19 cellular contexts compared by ENCODE assay signal in genomic region chr21:17609681-17610080, GRCh38. TPM values are rescaled to one million over a fixed set of nuclear protein-coding genes. Genes with fewer than 3 reads are reported as not detected.
DNase-seq lines count a peak whose midpoint lies in the region; ATAC-seq and TF ChIP-seq lines count a peak whose summit lies in the region.
"Had no signal": no experiment of that assay in that cellular context is flagged by ENCODE, and none has a peak within 500 bp of the region (broad histone marks: within the 10 kb centered on the region; RNA-seq: fewer than 3 reads in every experiment).

No MANE protein-coding gene starts in this region.

- WGBS in SK-N-SH (ENCODE audit: low lambda C conversion rate) = 92% methylated on average over 2 of the region's 2 CpGs
- WGBS in heart right ventricle, 2 donors = 96 to 98% methylated on average over 2 of the region's 2 CpGs

- H3K4me1 ChIP-seq in SK-N-SH (ENCODE audit: control insufficient read depth in 1 of 2, insufficient read depth in 2 of 2, low read depth in 1 of 2, low read length in 1 of 2) (peaks cover 0 to 6% of the 10 kb centered on the region in 2 experiments; a peak in 3 of 4 replicates), DOHH2 (ENCODE audit: control insufficient read depth, low read length) (peaks cover 25% of the 10 kb centered on the region), adipocyte (ENCODE audit: control insufficient read depth, insufficient read depth, low read length) (peaks cover 22% of the 10 kb centered on the region), heart right ventricle (peaks cover 0 to 24% (median 11%) of the 10 kb centered on the region in 9 donors)
- H3K4me1 ChIP-seq: BE2C had no signal

- peaks cover 16% of the 10 kb centered on the region for H3F3A ChIP-seq in SK-N-SH (replicated peaks; ENCODE audit: insufficient read depth)
- peaks cover 4% of the 10 kb centered on the region; the same call in 1 of the 2 replicates for H3F3A ChIP-seq in DOHH2 (ENCODE audit: control insufficient read depth, insufficient read depth)

- H3K27ac ChIP-seq in SK-N-SH (ENCODE audit: low read depth in 2 of 2, low read length in 1 of 2) (0 out of 4 replicates have a peak overlapping the region, but pooled peaks of 1 of the 2 experiments have one; percentile 81), DOHH2 (ENCODE audit: low read depth, low read length) (no peak overlapping the region), heart right ventricle (no peak overlapping the region)
- H3K27ac ChIP-seq: 22Rv1, SJSA1 had no signal

- no peaks in the 10 kb centered on the region for H3K27me3 Mint-ChIP-seq in mesothelial cell of epicardium (ENCODE audit: low read depth)
- H3K27me3 Mint-ChIP-seq: naive thymus-derived CD8-positive, alpha-beta T cell had no signal

- H4K20me1 ChIP-seq in SK-N-SH (ENCODE audit: insufficient read depth) (no peaks in the 10 kb centered on the region), DOHH2 (ENCODE audit: control insufficient read depth, insufficient read depth, low read depth, low read length) (peaks cover 29% of the 10 kb centered on the region)

- no peak for TF ChIP-seq EP300 in SK-N-SH (IDR thresholded peaks at IDR 0.05; ENCODE audit: borderline replicate concordance in 1 of 2, low read depth in 1 of 2, low read length in 1 of 2)

- no peak overlapping the region for H2AFZ ChIP-seq in SK-N-SH (ENCODE audit: low read depth)

- H3K79me2 ChIP-seq in SK-N-SH (ENCODE audit: insufficient read depth) (peaks cover 74% of the 10 kb centered on the region), DOHH2 (ENCODE audit: control insufficient read depth, low read length) (peaks cover 78% of the 10 kb centered on the region)

- DNase-seq in SK-N-SH (no peak), adipocyte (ENCODE audit: low read depth) (no peak), mesothelial cell of epicardium (ENCODE audit: low spot score in 2 of 2, unreplicated experiment in 2 of 2) (no peak), GM10266 (ENCODE audit: extremely low spot score) (no peak), heart right ventricle (no peak)
- DNase-seq: activated CD4-positive, alpha-beta T cell treated with anti-CD3 and anti-CD28 coated beads for 48 hours; BE2C; hypothalamus; kidney; naive thymus-derived CD8-positive, alpha-beta T cell; NCI-H146; NCI-H774; stimulated activated CD4-positive, alpha-beta T cell treated with anti-CD3 and anti-CD28 coated beads, Interleukin-12 subunit alpha, Interleukin-12 subunit beta, amount 100 ng/mL, for 4 hours; thyroid gland had no signal

- TF ChIP-seq RAD21 in SK-N-SH (IDR thresholded peaks at IDR 0.05; ENCODE audit: low read length) = no peak

- intact Hi-C loops in heart right ventricle (cut with DNase I) = loop anchor here in 2 of 10 donors (5.0 to 10.0 kb wide), 2 partner anchors 205 to 293 kb away; partner anchors contain the start of gene C21orf91 (in 2 of the 2)

- ATAC-seq in SK-N-SH treated with all-trans-retinoic acid at 6 μM for 48 hours = no peak
- ATAC-seq in heart right ventricle = no peak
- ATAC-seq in HG02571 (IDR thresholded peaks at IDR 0.05; ENCODE audit: unreplicated experiment) = no peak
- ATAC-seq: naive thymus-derived CD8-positive, alpha-beta T cell had no signal

- H3K36me3 Mint-ChIP-seq in mesothelial cell of epicardium = peaks cover 17% of the 10 kb centered on the region

- TF ChIP-seq CTCF in SK-N-SH (IDR thresholded peaks at IDR 0.05) (no peak), DOHH2 (IDR thresholded peaks at IDR 0.05; ENCODE audit: low read depth, low read length, poor library complexity, severe bottlenecking) (no peak), mesothelial cell of epicardium (IDR thresholded peaks at IDR 0.05; ENCODE audit: unreplicated experiment) (no peak), GM10266 (IDR thresholded peaks at IDR 0.05; ENCODE audit: control insufficient read depth, insufficient read depth, low read depth, missing control alignments) (no peak), heart right ventricle (IDR thresholded peaks at IDR 0.05) (no peak)

- H3K9me3 ChIP-seq in SK-N-SH (no peaks in the 10 kb centered on the region), DOHH2 (ENCODE audit: control insufficient read depth, insufficient read depth, low read length) (no peaks in the 10 kb centered on the region), adipocyte (ENCODE audit: control insufficient read depth, low read length) (no peaks in the 10 kb centered on the region), heart right ventricle (peaks cover 0 to 4% (median 0%) of the 10 kb centered on the region in 11 donors)
- H3K9me3 ChIP-seq: BE2C, SJSA1, thyroid gland had no signal

- H3K4me2 ChIP-seq in SK-N-SH = no peak overlapping the region
- H3K4me2 ChIP-seq in DOHH2 (ENCODE audit: low read length) = 0 out of 2 replicates have a peak overlapping the region, but pooled peaks have one; percentile 67

- H3K4me3 ChIP-seq in SK-N-SH (ENCODE audit: low read depth in 2 of 2, low read length in 1 of 2) (no peak overlapping the region), DOHH2 (ENCODE audit: low read length) (no peak overlapping the region), adipocyte (ENCODE audit: low read length) (peak overlapping the region; percentile 92), heart right ventricle (no peak overlapping the region)
- H3K4me3 ChIP-seq: SJSA1, thyroid gland had no signal

- peak overlapping the region; percentile 34 for H3K4me3 Mint-ChIP-seq in mesothelial cell of epicardium

- CTCF ChIA-PET in SK-N-SH (lab: Yijun Ruan, JAX) = interaction anchor here (1.0 to 1.5 kb wide), 3 partner anchors 24 to 222 kb away, joined by 3 to 4 read pairs (median 4); partner anchors contain the start of gene CXADR

- peaks cover 37% of the 10 kb centered on the region for H3K4me1 Mint-ChIP-seq in mesothelial cell of epicardium

- peaks cover 9 to 26% of the 10 kb centered on the region in 2 experiments for H3K36me3 ChIP-seq in SK-N-SH (replicated peaks in 1 of 2; ENCODE audit: control insufficient read depth in 1 of 2, insufficient read depth in 2 of 2, low read length in 1 of 2)
- peaks cover 74% of the 10 kb centered on the region for H3K36me3 ChIP-seq in DOHH2 (ENCODE audit: control insufficient read depth, low read length)
- peaks cover 31% of the 10 kb centered on the region for H3K36me3 ChIP-seq in adipocyte (ENCODE audit: control insufficient read depth, insufficient read depth, low read length, severe bottlenecking)
- peaks cover 0 to 40% (median 6%) of the 10 kb centered on the region in 9 donors for H3K36me3 ChIP-seq in heart right ventricle
- H3K36me3 ChIP-seq: thyroid gland had no signal

- no peak overlapping the region for H3K27ac Mint-ChIP-seq in mesothelial cell of epicardium

- no peaks in the 10 kb centered on the region for H3K9me2 ChIP-seq in SK-N-SH
- H3K9me2 ChIP-seq in DOHH2 (replicated peaks; ENCODE audit: control insufficient read depth, low read length) = no peaks in the 10 kb centered on the region

- H3K9ac ChIP-seq in SK-N-SH (no peak overlapping the region), adipocyte (ENCODE audit: low read length) (no peak overlapping the region)

- no peaks in the 10 kb centered on the region for H3K9me3 Mint-ChIP-seq in mesothelial cell of epicardium
- H3K9me3 Mint-ChIP-seq: naive thymus-derived CD8-positive, alpha-beta T cell had no signal

- POLR2A ChIA-PET in SK-N-SH (lab: Yijun Ruan, JAX) = no interaction called here

- H3K27me3 ChIP-seq in SK-N-SH (ENCODE audit: insufficient read depth) (no peaks in the 10 kb centered on the region), DOHH2 (ENCODE audit: control insufficient read depth, low read length) (no peaks in the 10 kb centered on the region), adipocyte (replicated peaks; ENCODE audit: control insufficient read depth, insufficient read depth, low read length) (no peaks in the 10 kb centered on the region), heart right ventricle (peaks cover 0 to 2% (median 0%) of the 10 kb centered on the region in 7 donors)
- H3K27me3 ChIP-seq: BE2C, SJSA1, thyroid gland had no signal

TF ChIP-seq in SK-N-SH treated with all-trans-retinoic acid at 6 μM for 48 hours, 23 proteins besides CTCF, POLR2A, EP300 and RAD21 (continues in another document):
- TF ChIP-seq ZNF565 (CRISPR knock-in tag; conservative IDR thresholded peaks at IDR 0.05; ENCODE audit: low read depth) (no peak), OSR1 (CRISPR knock-in tag; IDR thresholded peaks at IDR 0.05) (no peak), TCF4 (CRISPR knock-in tag; IDR thresholded peaks at IDR 0.05; ENCODE audit: borderline replicate concordance) (no peak), ZNF70 (CRISPR knock-in tag; IDR thresholded peaks at IDR 0.05) (no peak), ZNF8 (CRISPR knock-in tag; IDR thresholded peaks at IDR 0.05) (peak; percentile 76), SNAI2 (CRISPR knock-in tag; IDR thresholded peaks at IDR 0.05) (no peak)

TF ChIP-seq in SK-N-SH, 30 proteins besides CTCF, POLR2A, EP300 and RAD21 (continues in another document):
- TF ChIP-seq ZBTB33 (IDR thresholded peaks at IDR 0.05; ENCODE audit: borderline replicate concordance, low read depth) (no peak), USF2 (IDR thresholded peaks at IDR 0.05; ENCODE audit: borderline replicate concordance, low read depth, low read length) (no peak), ELF1 (IDR thresholded peaks at IDR 0.05) (no peak), MEF2A (IDR thresholded peaks at IDR 0.05; ENCODE audit: borderline replicate concordance, low read depth) (no peak)

RNA-seq across cellular contexts. Expression of gene BTG3, which starts 3.0 kb away (rescaled TPM):
- 36.7 and 42.5 TPM in 2 replicates for polyA plus RNA-seq in SK-N-SH (2012; rRNA removed)
- polyA plus RNA-seq in SK-N-SH (2012; cell fraction: cytosol; rRNA removed) = 49.9 and 54.6 TPM in 2 replicates
- polyA plus RNA-seq in SK-N-SH (2012; cell fraction: nucleus; rRNA removed) = 30.4 and 37.3 TPM in 2 replicates
- 38.5 to 41.1 TPM (median 38.5 TPM) in 3 replicates for total RNA-seq in mesothelial cell of epicardium
- total RNA-seq in heart right ventricle = 1 to 10 TPM; 2.4 to 9.4 (median 4.9) TPM
- polyA plus RNA-seq in heart right ventricle = 10 to 100 TPM; 12.1 to 13.2 TPM
